35 cellular contexts compared by ENCODE assay signal in genomic region chr5:93730124-93730523, GRCh38.
"Had no signal": no experiment of that assay in that cellular context is flagged by ENCODE, and none has a peak within 500 bp of the region (broad histone marks: within the 10 kb centered on the region; RNA-seq: fewer than 3 reads in every experiment).

No MANE protein-coding gene starts in this region.

- H3K27me3 ChIP-seq: MG63 had no signal

- H3K4me3 ChIP-seq: MG63 had no signal

- H3K36me3 ChIP-seq: MG63 had no signal

- DNase-seq: Karpas-422, Kasumi-1, MG63, MM.1S, MV-4-11, NCI-H1048, NCI-H1092, NCI-H1092 treated with DMSO at 0.1 percent for 48 hours, NCI-H1105, NCI-H1105 treated with DMSO at 0.1 percent for 48 hours, NCI-H1417, NCI-H1417 treated with DMSO at 0.1 percent for 48 hours, NCI-H1436, NCI-H1436 treated with DMSO at 0.1 percent for 48 hours, NCI-H146, NCI-H1694, NCI-H1694 treated with DMSO at 0.1 percent for 48 hours, NCI-H187, NCI-H187 treated with DMSO at 0.1 percent for 48 hours, NCI-H1930, NCI-H2029, NCI-H2029 treated with DMSO at 0.1 percent for 48 hours, NCI-H2081, NCI-H2081 treated with DMSO at 0.1 percent for 48 hours, NCI-H2107, NCI-H2171, NCI-H2171 treated with DMSO at 0.1 percent for 48 hours, NCI-H2227 treated with DMSO at 0.1 percent for 48 hours, NCI-H226, NCI-H345, NCI-H446, NCI-H446 treated with DMSO at 0.1 percent for 48 hours, NCI-H510A, NCI-H510A treated with DMSO at 0.1 percent for 48 hours, NCI-H524 had no signal

- H3K9me3 ChIP-seq: MG63 had no signal
